ENCODE assay signal across 8 cellular contexts in genomic region chr1:43358121-43358745, GRCh38. TPM values are rescaled to one million over a fixed set of nuclear protein-coding genes. Genes with fewer than 3 reads are reported as not detected.
DNase-seq lines count a peak whose midpoint lies in the region; ATAC-seq, FAIRE-seq and TF ChIP-seq lines count a peak whose summit lies in the region.

No MANE protein-coding gene starts in this region.

- peak overlapping the region; percentile 46 for H2AFZ ChIP-seq in HepG2 (ENCODE audit: low read length)

- H3K9ac ChIP-seq in HepG2 (ENCODE audit: insufficient read depth, low read depth, low read length) = peak overlapping the region; percentile 82

- in situ Hi-C loops in HepG2 (cut with HindIII; ENCODE audit: extremely low pct_ligation_motif_present, low pct_unique_long_range_greater_than_20kb) = no loop called here

- H3K4me1 ChIP-seq in HepG2 (ENCODE audit: insufficient read depth, low read length) = peaks cover 60% of the 10 kb centered on the region
- no peaks in the 10 kb centered on the region for H3K4me1 ChIP-seq in testis

- TF ChIP-seq CTCF in CD14-positive monocyte (IDR thresholded peaks at IDR 0.05) (peak; percentile 53), chondrocyte (IDR thresholded peaks at IDR 0.05) (peak; percentile 74), HepG2 (CRISPR knock-in tag; IDR thresholded peaks at IDR 0.05) (peak; percentile 63), testis (IDR thresholded peaks at IDR 0.05) (peak in 1 of 3 experiments; percentile 6)

- H3K4me3 ChIP-seq in HepG2 (replicated peaks in 1 of 3; ENCODE audit: insufficient read depth in 1 of 3, low read depth in 2 of 3, low read length in 3 of 3) = peak overlapping the region; percentile 92 to 97 (median 97)
- H3K4me3 ChIP-seq in testis = peak overlapping the region; percentile 69 to 74

- peaks cover 29% of the 10 kb centered on the region for H3K79me2 ChIP-seq in HepG2 (ENCODE audit: insufficient read depth, low read length)

- H3K9me3 ChIP-seq in HepG2 (ENCODE audit: low read length) = no peaks in the 10 kb centered on the region
- no peaks in the 10 kb centered on the region for H3K9me3 ChIP-seq in testis

- peaks cover 52% of the 10 kb centered on the region for H3K4me1 Mint-ChIP-seq in CD14-positive monocyte
- H3K4me1 Mint-ChIP-seq in chondrocyte (ENCODE audit: low read depth) = peaks cover 40% of the 10 kb centered on the region

- no peaks in the 10 kb centered on the region for H3K27me3 Mint-ChIP-seq in CD14-positive monocyte (ENCODE audit: low read depth in 3 of 3)
- H3K27me3 Mint-ChIP-seq in chondrocyte (ENCODE audit: low read depth) = no peaks in the 10 kb centered on the region

- no peak; the same call in 1 of the 2 replicates for TF ChIP-seq RAD21 in Ishikawa (IDR thresholded peaks at IDR 0.05; ENCODE audit: low read depth)
- no peak for TF ChIP-seq RAD21 in HepG2 (CRISPR knock-in tag; IDR thresholded peaks at IDR 0.05)

- POLR2A ChIA-PET in HepG2 (lab: Yijun Ruan, JAX) = interaction anchor here (0.6 to 1.9 kb wide), 14 partner anchors 9 to 292 kb away, joined by 3 to 29 read pairs (median 4); partner anchors contain the start of genes C1orf210, ELOVL1, KDM4A and MED8

- no peak for TF ChIP-seq POLR2A in HepG2 (IDR thresholded peaks at IDR 0.05; ENCODE audit: insufficient read depth in 1 of 2, low read depth in 2 of 2, low read length in 2 of 2)
- no peak for TF ChIP-seq POLR2A in testis (IDR thresholded peaks at IDR 0.05)

- H3K27ac Mint-ChIP-seq in CD14-positive monocyte (peak overlapping the region; percentile 90 to 98 (median 93)), chondrocyte (ENCODE audit: unreplicated experiment) (peak overlapping the region; percentile 95)

- DNase-seq in CD14-positive monocyte (ENCODE audit: low spot score) = no peak
- DNase-seq in SHP77 treated with DMSO at 0.1 percent for 48 hours (lab: John Stamatoyannopoulos, UW) = peak; percentile 61
- DNase-seq in chondrocyte (ENCODE audit: low spot score) = no peak
- DNase-seq in HepG2 (ENCODE audit: low spot score) = no peak
- no peak for DNase-seq in testis

- CTCF ChIA-PET in HepG2 (lab: Yijun Ruan, JAX; ENCODE audit: low intra/inter-chr PET ratio, low total read pairs) = interaction anchor here (1.0 to 1.5 kb wide), 2 partner anchors 121 to 131 kb away, joined by 4 to 9 read pairs; no protein-coding TSS in a partner anchor

- peaks cover 9 to 26% of the 10 kb centered on the region in 2 experiments for H3K36me3 ChIP-seq in HepG2 (replicated peaks in 1 of 2; ENCODE audit: control insufficient read depth in 1 of 2, insufficient read depth in 2 of 2, low read length in 2 of 2)
- H3K36me3 ChIP-seq in testis (ENCODE audit: low read depth, missing control alignments) = no peaks in the 10 kb centered on the region

- H4K20me1 ChIP-seq in HepG2 (ENCODE audit: insufficient read depth, low read length) = no peaks in the 10 kb centered on the region

- peak overlapping the region; percentile 98 for H3K4me2 ChIP-seq in HepG2 (ENCODE audit: low read depth, low read length)

- no peak for TF ChIP-seq EP300 in Ishikawa (IDR thresholded peaks at IDR 0.05; ENCODE audit: borderline replicate concordance)
- no peak for TF ChIP-seq EP300 in HepG2 (IDR thresholded peaks at IDR 0.05; ENCODE audit: low read depth in 2 of 2, low read length in 2 of 2)
- TF ChIP-seq EP300 in HepG2 (CRISPR knock-in tag; IDR thresholded peaks at IDR 0.05; ENCODE audit: borderline replicate concordance) = no peak

- BruUV-seq in HepG2 (replicated peaks; lab: Mats Ljungman, UMichigan) = no TSS peak

- intact Hi-C loops in CD14-positive monocyte (cut with micrococcal nuclease) (loop anchor here (2.0 to 5.0 kb wide), 2 partner anchors 34 to 185 kb away; partner anchors contain the start of genes CFAP57 (in 1 of the 2) and EBNA1BP2 (in 1 of the 2)), HepG2 (cut with micrococcal nuclease; ENCODE audit: unreplicated experiment) (loop anchor here (1.0 kb wide), 2 partner anchors 56 to 120 kb away; no protein-coding TSS in a partner anchor), testis (cut with DNase I; ENCODE audit: low total_unique reads) (no loop called here)

- H3K27ac ChIP-seq in HepG2 (ENCODE audit: extremely low read length, insufficient read depth, low read length) (peak overlapping the region; percentile 64), testis (peak overlapping the region; percentile 69 to 84)

- peaks cover 35 to 36% of the 10 kb centered on the region in 2 donors for H3K36me3 Mint-ChIP-seq in CD14-positive monocyte
- H3K36me3 Mint-ChIP-seq in chondrocyte (ENCODE audit: low read depth) = peaks cover 13% of the 10 kb centered on the region

- peak; percentile 13 for ATAC-seq in GM18909 (IDR thresholded peaks at IDR 0.05; ENCODE audit: poor library complexity, unreplicated experiment)
- ATAC-seq in HepG2 = peak; percentile 32
- ATAC-seq in HG03520 (IDR thresholded peaks at IDR 0.05; ENCODE audit: unreplicated experiment) = no peak

- peak; percentile 53 for FAIRE-seq in HepG2 (lab: Jason Lieb, UNC)

- H3K27me3 ChIP-seq in HepG2 (ENCODE audit: control insufficient read depth in 1 of 2, insufficient read depth in 2 of 2, low read length in 2 of 2) (no peaks in the 10 kb centered on the region; a peak in 1 of 5 replicates), testis (no peaks in the 10 kb centered on the region)

- 1% methylated on average over 17 of the region's 33 CpGs for WGBS in HepG2 (ENCODE audit: low lambda C conversion rate)
- WGBS in testis, 2 donors = 1% methylated on average over 18 to 23 of the region's 33 CpGs

- H3K4me3 Mint-ChIP-seq in CD14-positive monocyte = peak overlapping the region; percentile 87 to 97
- peak overlapping the region; percentile 85 for H3K4me3 Mint-ChIP-seq in chondrocyte (ENCODE audit: unreplicated experiment)

- peaks cover 0 to 1% (median 0%) of the 10 kb centered on the region in 7 donors for H3K9me3 Mint-ChIP-seq in CD14-positive monocyte
- no peaks in the 10 kb centered on the region for H3K9me3 Mint-ChIP-seq in chondrocyte (ENCODE audit: low read depth)

RNA-seq across cellular contexts. Expression of gene CDC20, which starts 0.5 kb away (rescaled TPM):
- polyA plus RNA-seq in CD14-positive monocyte (under 1 TPM in 1 of 2 donors, not detected in 1; 0.10 TPM), HepG2 (2011; rRNA removed) (39.5 and 57.9 TPM in 2 replicates), testis (ENCODE audit: insufficient read depth, low read depth, low replicate concordance) (135 TPM)
- total RNA-seq in chondrocyte (14.4 to 16.9 TPM (median 14.5 TPM) in 3 replicates), HepG2 (2016; rRNA removed; fragmentation: Illumina TruSeq; extraction: Trizol) (90.0 and 97.8 TPM in 2 replicates), testis (10 to 100 TPM; 44.7 to 48.6 TPM)
- total RNA-seq in HepG2 (2016; cell fraction: cytosol; rRNA removed; fragmentation: Illumina TruSeq; extraction: Trizol; ENCODE audit: low read depth) = 46.4 and 52.0 TPM in 2 replicates
- total RNA-seq in HepG2 (2016; cell fraction: insoluble cytoplasmic fraction; rRNA removed; fragmentation: Illumina TruSeq; extraction: Trizol) = 83.1 and 89.9 TPM in 2 replicates
- total RNA-seq in HepG2 (2016; cell fraction: membrane; rRNA removed; fragmentation: Illumina TruSeq; extraction: Trizol) = 44.6 and 48.1 TPM in 2 replicates
- total RNA-seq in HepG2 (2016; cell fraction: nucleus; rRNA removed; fragmentation: Illumina TruSeq; extraction: Trizol) = 41.5 and 42.9 TPM in 2 replicates
- 30.0 and 51.5 TPM in 2 replicates for polyA plus RNA-seq in HepG2 (2011; cell fraction: cytosol; rRNA removed)
- polyA plus RNA-seq in HepG2 (2011; cell fraction: nucleus; rRNA removed) = 32.3 and 62.8 TPM in 2 replicates
- 30.3 and 42.3 TPM in 2 replicates for polyA plus RNA-seq in HepG2 (2012)
- polyA plus RNA-seq in HepG2 (2016; cell fraction: cytosol; fragmentation: Illumina TruSeq; extraction: Trizol; ENCODE audit: low read depth) = 55.7 and 55.8 TPM in 2 replicates
- polyA plus RNA-seq in HepG2 (2016; cell fraction: insoluble cytoplasmic fraction; fragmentation: Illumina TruSeq; extraction: Trizol; ENCODE audit: low read depth) = 111 and 128 TPM in 2 replicates
- polyA plus RNA-seq in HepG2 (2016; cell fraction: membrane; fragmentation: Illumina TruSeq; extraction: Trizol; ENCODE audit: low read depth) = 48.3 and 54.4 TPM in 2 replicates
- polyA plus RNA-seq in HepG2 (2016; cell fraction: nucleus; fragmentation: Illumina TruSeq; extraction: Trizol; ENCODE audit: insufficient read depth, low read depth) = 82.6 and 84.9 TPM in 2 replicates
- 131 and 377 TPM in 2 replicates for polyA minus RNA-seq in HepG2 (2011; rRNA and poly(A)+ RNA removed; ENCODE audit: low replicate concordance)
- 20.8 and 38.2 TPM in 2 replicates for polyA minus RNA-seq in HepG2 (2011; cell fraction: cytosol; rRNA and poly(A)+ RNA removed)
- 12.4 and 21.2 TPM in 2 replicates for polyA minus RNA-seq in HepG2 (2011; cell fraction: nucleus; rRNA and poly(A)+ RNA removed)

RNA-seq across cellular contexts. Expression of gene ELOVL1, which starts 9.6 kb away (rescaled TPM):
- polyA plus RNA-seq in CD14-positive monocyte = 100 to 1,000 TPM; 148 to 151 TPM
- 78.9 to 103 TPM (median 101 TPM) in 3 replicates for total RNA-seq in chondrocyte
- total RNA-seq in HepG2 (2016; rRNA removed; fragmentation: Illumina TruSeq; extraction: Trizol) = 29.7 and 55.2 TPM in 2 replicates
- total RNA-seq in HepG2 (2016; cell fraction: cytosol; rRNA removed; fragmentation: Illumina TruSeq; extraction: Trizol; ENCODE audit: low read depth) = 12.3 and 14.1 TPM in 2 replicates
- 31.2 and 54.3 TPM in 2 replicates for total RNA-seq in HepG2 (2016; cell fraction: insoluble cytoplasmic fraction; rRNA removed; fragmentation: Illumina TruSeq; extraction: Trizol)
- 23.3 and 25.4 TPM in 2 replicates for total RNA-seq in HepG2 (2016; cell fraction: membrane; rRNA removed; fragmentation: Illumina TruSeq; extraction: Trizol)
- total RNA-seq in HepG2 (2016; cell fraction: nucleus; rRNA removed; fragmentation: Illumina TruSeq; extraction: Trizol) = 40.7 and 42.5 TPM in 2 replicates
- polyA plus RNA-seq in HepG2 (2011; rRNA removed) = 77.4 and 95.9 TPM in 2 replicates
- polyA plus RNA-seq in HepG2 (2011; cell fraction: cytosol; rRNA removed) = 64.9 and 73.4 TPM in 2 replicates
- 44.8 and 54.7 TPM in 2 replicates for polyA plus RNA-seq in HepG2 (2011; cell fraction: nucleus; rRNA removed)
- polyA plus RNA-seq in HepG2 (2012) = 33.2 and 44.1 TPM in 2 replicates
- polyA plus RNA-seq in HepG2 (2016; cell fraction: cytosol; fragmentation: Illumina TruSeq; extraction: Trizol; ENCODE audit: low read depth) = 17.0 and 18.2 TPM in 2 replicates
- 37.9 and 39.0 TPM in 2 replicates for polyA plus RNA-seq in HepG2 (2016; cell fraction: insoluble cytoplasmic fraction; fragmentation: Illumina TruSeq; extraction: Trizol; ENCODE audit: low read depth)
- polyA plus RNA-seq in HepG2 (2016; cell fraction: membrane; fragmentation: Illumina TruSeq; extraction: Trizol; ENCODE audit: low read depth) = 23.8 and 25.7 TPM in 2 replicates
- polyA plus RNA-seq in HepG2 (2016; cell fraction: nucleus; fragmentation: Illumina TruSeq; extraction: Trizol; ENCODE audit: insufficient read depth, low read depth) = 78.4 and 80.0 TPM in 2 replicates
- 60.0 and 196 TPM in 2 replicates for polyA minus RNA-seq in HepG2 (2011; rRNA and poly(A)+ RNA removed; ENCODE audit: low replicate concordance)
- 18.8 and 25.8 TPM in 2 replicates for polyA minus RNA-seq in HepG2 (2011; cell fraction: cytosol; rRNA and poly(A)+ RNA removed)
- polyA minus RNA-seq in HepG2 (2011; cell fraction: nucleus; rRNA and poly(A)+ RNA removed) = 9.5 and 12.1 TPM in 2 replicates
- total RNA-seq in testis = 10 to 100 TPM; 30.6 to 40.1 TPM
- 51.5 TPM for polyA plus RNA-seq in testis (ENCODE audit: insufficient read depth, low read depth, low replicate concordance)

RNA-seq across cellular contexts. Expression of gene MPL, which starts 20.6 kb away (rescaled TPM):
- not detected for polyA plus RNA-seq in CD14-positive monocyte
- total RNA-seq in chondrocyte = not detected in 3 replicates
- not detected in 2 replicates for total RNA-seq in HepG2 (2016; rRNA removed; fragmentation: Illumina TruSeq; extraction: Trizol)
- total RNA-seq in HepG2 (2016; cell fraction: cytosol; rRNA removed; fragmentation: Illumina TruSeq; extraction: Trizol; ENCODE audit: low read depth) = 0.30 TPM in 1 of 2 replicates, not detected in the other
- total RNA-seq in HepG2 (2016; cell fraction: insoluble cytoplasmic fraction; rRNA removed; fragmentation: Illumina TruSeq; extraction: Trizol) = not detected in 2 replicates
- total RNA-seq in HepG2 (2016; cell fraction: membrane; rRNA removed; fragmentation: Illumina TruSeq; extraction: Trizol) = not detected in 2 replicates
- not detected in 2 replicates for total RNA-seq in HepG2 (2016; cell fraction: nucleus; rRNA removed; fragmentation: Illumina TruSeq; extraction: Trizol)
- not detected in 2 replicates for polyA plus RNA-seq in HepG2 (2011; rRNA removed)
- not detected in 2 replicates for polyA plus RNA-seq in HepG2 (2011; cell fraction: cytosol; rRNA removed)
- not detected in 2 replicates for polyA plus RNA-seq in HepG2 (2011; cell fraction: nucleus; rRNA removed)
- not detected in 2 replicates for polyA plus RNA-seq in HepG2 (2012)
- polyA plus RNA-seq in HepG2 (2016; cell fraction: cytosol; fragmentation: Illumina TruSeq; extraction: Trizol; ENCODE audit: low read depth) = not detected in 2 replicates
- polyA plus RNA-seq in HepG2 (2016; cell fraction: insoluble cytoplasmic fraction; fragmentation: Illumina TruSeq; extraction: Trizol; ENCODE audit: low read depth) = 0.12 TPM in 1 of 2 replicates, not detected in the other
- not detected in 2 replicates for polyA plus RNA-seq in HepG2 (2016; cell fraction: membrane; fragmentation: Illumina TruSeq; extraction: Trizol; ENCODE audit: low read depth)
- polyA plus RNA-seq in HepG2 (2016; cell fraction: nucleus; fragmentation: Illumina TruSeq; extraction: Trizol; ENCODE audit: insufficient read depth, low read depth) = not detected in 2 replicates
- 0.54 TPM in 1 of 2 replicates, not detected in the other for polyA minus RNA-seq in HepG2 (2011; rRNA and poly(A)+ RNA removed; ENCODE audit: low replicate concordance)
- not detected in 2 replicates for polyA minus RNA-seq in HepG2 (2011; cell fraction: cytosol; rRNA and poly(A)+ RNA removed)
- not detected in 2 replicates for polyA minus RNA-seq in HepG2 (2011; cell fraction: nucleus; rRNA and poly(A)+ RNA removed)
- total RNA-seq in testis = under 1 TPM; 0.47 to 0.56 TPM
- polyA plus RNA-seq in testis (ENCODE audit: insufficient read depth, low read depth, low replicate concordance) = 0.32 TPM

RNA-seq across cellular contexts. Expression of gene MED8, which starts 31.4 kb away (rescaled TPM):
- polyA plus RNA-seq in CD14-positive monocyte = 10 to 100 TPM; 40.7 to 41.8 TPM
- 48.3 to 48.6 TPM (median 48.4 TPM) in 3 replicates for total RNA-seq in chondrocyte
- 77.4 and 112 TPM in 2 replicates for total RNA-seq in HepG2 (2016; rRNA removed; fragmentation: Illumina TruSeq; extraction: Trizol)
- 27.8 and 29.8 TPM in 2 replicates for total RNA-seq in HepG2 (2016; cell fraction: cytosol; rRNA removed; fragmentation: Illumina TruSeq; extraction: Trizol; ENCODE audit: low read depth)
- total RNA-seq in HepG2 (2016; cell fraction: insoluble cytoplasmic fraction; rRNA removed; fragmentation: Illumina TruSeq; extraction: Trizol) = 79.1 and 119 TPM in 2 replicates
- 39.9 and 44.3 TPM in 2 replicates for total RNA-seq in HepG2 (2016; cell fraction: membrane; rRNA removed; fragmentation: Illumina TruSeq; extraction: Trizol)
- 30.3 and 33.9 TPM in 2 replicates for total RNA-seq in HepG2 (2016; cell fraction: nucleus; rRNA removed; fragmentation: Illumina TruSeq; extraction: Trizol)
- 13.0 and 16.9 TPM in 2 replicates for polyA plus RNA-seq in HepG2 (2011; rRNA removed)
- polyA plus RNA-seq in HepG2 (2011; cell fraction: cytosol; rRNA removed) = 15.2 and 18.5 TPM in 2 replicates
- polyA plus RNA-seq in HepG2 (2011; cell fraction: nucleus; rRNA removed) = 27.4 and 29.3 TPM in 2 replicates
- polyA plus RNA-seq in HepG2 (2012) = 34.9 and 41.7 TPM in 2 replicates
- 23.6 and 24.6 TPM in 2 replicates for polyA plus RNA-seq in HepG2 (2016; cell fraction: cytosol; fragmentation: Illumina TruSeq; extraction: Trizol; ENCODE audit: low read depth)
- polyA plus RNA-seq in HepG2 (2016; cell fraction: insoluble cytoplasmic fraction; fragmentation: Illumina TruSeq; extraction: Trizol; ENCODE audit: low read depth) = 98.6 and 98.7 TPM in 2 replicates
- 30.8 and 31.0 TPM in 2 replicates for polyA plus RNA-seq in HepG2 (2016; cell fraction: membrane; fragmentation: Illumina TruSeq; extraction: Trizol; ENCODE audit: low read depth)
- polyA plus RNA-seq in HepG2 (2016; cell fraction: nucleus; fragmentation: Illumina TruSeq; extraction: Trizol; ENCODE audit: insufficient read depth, low read depth) = 48.4 and 55.2 TPM in 2 replicates
- 11.0 and 19.2 TPM in 2 replicates for polyA minus RNA-seq in HepG2 (2011; rRNA and poly(A)+ RNA removed; ENCODE audit: low replicate concordance)
- 14.2 and 14.7 TPM in 2 replicates for polyA minus RNA-seq in HepG2 (2011; cell fraction: cytosol; rRNA and poly(A)+ RNA removed)
- 30.3 and 36.6 TPM in 2 replicates for polyA minus RNA-seq in HepG2 (2011; cell fraction: nucleus; rRNA and poly(A)+ RNA removed)
- total RNA-seq in testis = 10 to 100 TPM; 43.2 to 49.4 TPM
- 46.5 TPM for polyA plus RNA-seq in testis (ENCODE audit: insufficient read depth, low read depth, low replicate concordance)

RNA-seq across cellular contexts. Expression of gene SZT2, which starts 31.5 kb away (rescaled TPM):
- polyA plus RNA-seq in CD14-positive monocyte = 1 to 10 TPM; 2.4 to 2.6 TPM
- total RNA-seq in chondrocyte = 29.3 to 64.0 TPM (median 33.6 TPM) in 3 replicates
- 5.6 and 8.0 TPM in 2 replicates for total RNA-seq in HepG2 (2016; rRNA removed; fragmentation: Illumina TruSeq; extraction: Trizol)
- 3.8 TPM in 2 replicates for total RNA-seq in HepG2 (2016; cell fraction: cytosol; rRNA removed; fragmentation: Illumina TruSeq; extraction: Trizol; ENCODE audit: low read depth)
- total RNA-seq in HepG2 (2016; cell fraction: insoluble cytoplasmic fraction; rRNA removed; fragmentation: Illumina TruSeq; extraction: Trizol) = 4.3 and 9.7 TPM in 2 replicates
- 3.6 TPM in 2 replicates for total RNA-seq in HepG2 (2016; cell fraction: membrane; rRNA removed; fragmentation: Illumina TruSeq; extraction: Trizol)
- total RNA-seq in HepG2 (2016; cell fraction: nucleus; rRNA removed; fragmentation: Illumina TruSeq; extraction: Trizol) = 17.5 and 18.0 TPM in 2 replicates
- 8.8 and 9.8 TPM in 2 replicates for polyA plus RNA-seq in HepG2 (2011; rRNA removed)
- 2.2 and 3.1 TPM in 2 replicates for polyA plus RNA-seq in HepG2 (2011; cell fraction: cytosol; rRNA removed)
- polyA plus RNA-seq in HepG2 (2011; cell fraction: nucleus; rRNA removed) = 58.1 and 68.7 TPM in 2 replicates
- polyA plus RNA-seq in HepG2 (2012) = 7.8 and 8.7 TPM in 2 replicates
- polyA plus RNA-seq in HepG2 (2016; cell fraction: cytosol; fragmentation: Illumina TruSeq; extraction: Trizol; ENCODE audit: low read depth) = 0.57 and 0.69 TPM in 2 replicates
- polyA plus RNA-seq in HepG2 (2016; cell fraction: insoluble cytoplasmic fraction; fragmentation: Illumina TruSeq; extraction: Trizol; ENCODE audit: low read depth) = 2.9 and 3.7 TPM in 2 replicates
- polyA plus RNA-seq in HepG2 (2016; cell fraction: membrane; fragmentation: Illumina TruSeq; extraction: Trizol; ENCODE audit: low read depth) = 1.2 and 1.3 TPM in 2 replicates
- 23.7 and 25.9 TPM in 2 replicates for polyA plus RNA-seq in HepG2 (2016; cell fraction: nucleus; fragmentation: Illumina TruSeq; extraction: Trizol; ENCODE audit: insufficient read depth, low read depth)
- 36.3 and 51.9 TPM in 2 replicates for polyA minus RNA-seq in HepG2 (2011; rRNA and poly(A)+ RNA removed; ENCODE audit: low replicate concordance)
- polyA minus RNA-seq in HepG2 (2011; cell fraction: cytosol; rRNA and poly(A)+ RNA removed) = 3.5 and 5.0 TPM in 2 replicates
- polyA minus RNA-seq in HepG2 (2011; cell fraction: nucleus; rRNA and poly(A)+ RNA removed) = 55.9 and 71.0 TPM in 2 replicates
- total RNA-seq in testis = 100 to 1,000 TPM in 1 of 2 donors, 10 to 100 TPM in 1; 90.1 to 115 TPM
- polyA plus RNA-seq in testis (ENCODE audit: insufficient read depth, low read depth, low replicate concordance) = 40.0 TPM
